ENCODE assay signal across 8 cellular contexts in the genomic region with DNA sequence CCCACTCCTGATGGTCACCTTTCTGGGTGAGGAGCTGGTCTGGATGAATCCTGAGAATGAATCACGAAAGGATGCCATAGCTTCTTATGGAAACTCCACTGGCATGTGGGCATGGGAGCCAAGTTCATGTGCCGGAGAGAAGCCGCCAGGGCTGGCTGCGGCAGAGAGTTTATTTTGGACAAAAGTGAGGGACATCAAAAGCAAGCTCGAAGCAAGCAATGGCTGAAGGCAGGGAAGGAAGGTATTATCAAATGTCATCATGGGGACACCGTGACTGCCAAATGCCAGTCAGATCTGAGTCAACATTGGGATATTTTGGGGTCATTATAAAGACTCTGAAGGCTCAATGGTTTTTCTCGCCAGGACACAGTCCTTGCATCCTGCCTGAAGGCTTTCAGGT.
"Had no signal": no experiment of that assay in that cellular context is flagged by ENCODE, and none has a peak within 500 bp of the region (broad histone marks: within the 10 kb centered on the region; RNA-seq: fewer than 3 reads in every experiment).

No MANE protein-coding gene starts in this region.

- H3K27ac Mint-ChIP-seq: HFFc6 had no signal

- ATAC-seq: HCT116 had no signal

- H3K36me3 ChIP-seq: HAP-1 had no signal

- DNase-seq: GM23248, GOT3, H7, HFFc6, IMR-90 had no signal

- H3K4me3 ChIP-seq: GM23248, HAP-1, K562 had no signal

- H3K27ac ChIP-seq: GM23248 had no signal

- H3K9me3 ChIP-seq: HAP-1 had no signal

- H3K9me3 Mint-ChIP-seq: HFFc6 had no signal

- H3K4me3 Mint-ChIP-seq: HFFc6 had no signal

- H3K4me1 ChIP-seq: HAP-1 had no signal
